Comparison of ENCODE assay signal across 1 cellular context in genomic region chr6:1622851-1623768, GRCh38.
TF ChIP-seq lines count a peak whose summit lies in the region.

No MANE protein-coding gene starts in this region.

TF ChIP-seq in K562, 482 proteins besides CTCF, POLR2A, EP300 and RAD21 (continued from another document):
- no peak for TF ChIP-seq ZNF143 (CRISPR knock-in tag; IDR thresholded peaks at IDR 0.05)
- no peak for TF ChIP-seq ZBED1 (IDR thresholded peaks at IDR 0.05)
- no peak for TF ChIP-seq PTRF (tag; IDR thresholded peaks at IDR 0.05)
- no peak for TF ChIP-seq TAF15 (IDR thresholded peaks at IDR 0.05; ENCODE audit: low read depth, low read length)
- TF ChIP-seq POLR2AphosphoS5 (IDR thresholded peaks at IDR 0.05; ENCODE audit: control insufficient read depth, insufficient read depth, low read depth, low read length): no peak
- no peak for TF ChIP-seq RBM17 (IDR thresholded peaks at IDR 0.05; ENCODE audit: borderline replicate concordance, low read depth, low read length)
- TF ChIP-seq LEF1 (IDR thresholded peaks at IDR 0.05): no peak
- TF ChIP-seq POU5F1 (IDR thresholded peaks at IDR 0.05; ENCODE audit: borderline replicate concordance, low read depth, low read length, partially characterized antibody): no peak
